1 cellular context compared by ENCODE assay signal in the genomic region with DNA sequence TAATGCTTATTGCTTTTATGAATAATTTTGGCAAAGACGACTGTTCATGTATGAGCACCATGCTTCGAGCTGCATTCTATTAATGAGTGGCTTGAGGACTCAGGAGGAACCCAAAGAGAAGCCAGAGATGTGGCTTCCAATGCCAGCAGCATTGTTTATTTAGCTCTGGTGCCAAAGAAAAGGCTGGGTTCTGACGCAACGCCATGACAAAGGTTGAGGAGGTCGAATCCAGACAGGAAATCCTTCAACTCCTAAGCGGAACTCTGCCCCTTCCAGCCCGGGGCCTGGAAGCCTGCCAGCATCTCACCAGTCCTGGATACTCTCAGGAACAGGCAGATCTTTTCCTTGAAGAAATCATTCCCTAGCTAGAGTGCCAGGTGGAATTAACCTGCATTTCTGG.
TF ChIP-seq lines count a peak whose summit lies in the region.

No MANE protein-coding gene starts in this region.

TF ChIP-seq in GM23338, 12 proteins besides CTCF, POLR2A, EP300 and RAD21 (continued from another document):
- TF ChIP-seq, protein P1, sequence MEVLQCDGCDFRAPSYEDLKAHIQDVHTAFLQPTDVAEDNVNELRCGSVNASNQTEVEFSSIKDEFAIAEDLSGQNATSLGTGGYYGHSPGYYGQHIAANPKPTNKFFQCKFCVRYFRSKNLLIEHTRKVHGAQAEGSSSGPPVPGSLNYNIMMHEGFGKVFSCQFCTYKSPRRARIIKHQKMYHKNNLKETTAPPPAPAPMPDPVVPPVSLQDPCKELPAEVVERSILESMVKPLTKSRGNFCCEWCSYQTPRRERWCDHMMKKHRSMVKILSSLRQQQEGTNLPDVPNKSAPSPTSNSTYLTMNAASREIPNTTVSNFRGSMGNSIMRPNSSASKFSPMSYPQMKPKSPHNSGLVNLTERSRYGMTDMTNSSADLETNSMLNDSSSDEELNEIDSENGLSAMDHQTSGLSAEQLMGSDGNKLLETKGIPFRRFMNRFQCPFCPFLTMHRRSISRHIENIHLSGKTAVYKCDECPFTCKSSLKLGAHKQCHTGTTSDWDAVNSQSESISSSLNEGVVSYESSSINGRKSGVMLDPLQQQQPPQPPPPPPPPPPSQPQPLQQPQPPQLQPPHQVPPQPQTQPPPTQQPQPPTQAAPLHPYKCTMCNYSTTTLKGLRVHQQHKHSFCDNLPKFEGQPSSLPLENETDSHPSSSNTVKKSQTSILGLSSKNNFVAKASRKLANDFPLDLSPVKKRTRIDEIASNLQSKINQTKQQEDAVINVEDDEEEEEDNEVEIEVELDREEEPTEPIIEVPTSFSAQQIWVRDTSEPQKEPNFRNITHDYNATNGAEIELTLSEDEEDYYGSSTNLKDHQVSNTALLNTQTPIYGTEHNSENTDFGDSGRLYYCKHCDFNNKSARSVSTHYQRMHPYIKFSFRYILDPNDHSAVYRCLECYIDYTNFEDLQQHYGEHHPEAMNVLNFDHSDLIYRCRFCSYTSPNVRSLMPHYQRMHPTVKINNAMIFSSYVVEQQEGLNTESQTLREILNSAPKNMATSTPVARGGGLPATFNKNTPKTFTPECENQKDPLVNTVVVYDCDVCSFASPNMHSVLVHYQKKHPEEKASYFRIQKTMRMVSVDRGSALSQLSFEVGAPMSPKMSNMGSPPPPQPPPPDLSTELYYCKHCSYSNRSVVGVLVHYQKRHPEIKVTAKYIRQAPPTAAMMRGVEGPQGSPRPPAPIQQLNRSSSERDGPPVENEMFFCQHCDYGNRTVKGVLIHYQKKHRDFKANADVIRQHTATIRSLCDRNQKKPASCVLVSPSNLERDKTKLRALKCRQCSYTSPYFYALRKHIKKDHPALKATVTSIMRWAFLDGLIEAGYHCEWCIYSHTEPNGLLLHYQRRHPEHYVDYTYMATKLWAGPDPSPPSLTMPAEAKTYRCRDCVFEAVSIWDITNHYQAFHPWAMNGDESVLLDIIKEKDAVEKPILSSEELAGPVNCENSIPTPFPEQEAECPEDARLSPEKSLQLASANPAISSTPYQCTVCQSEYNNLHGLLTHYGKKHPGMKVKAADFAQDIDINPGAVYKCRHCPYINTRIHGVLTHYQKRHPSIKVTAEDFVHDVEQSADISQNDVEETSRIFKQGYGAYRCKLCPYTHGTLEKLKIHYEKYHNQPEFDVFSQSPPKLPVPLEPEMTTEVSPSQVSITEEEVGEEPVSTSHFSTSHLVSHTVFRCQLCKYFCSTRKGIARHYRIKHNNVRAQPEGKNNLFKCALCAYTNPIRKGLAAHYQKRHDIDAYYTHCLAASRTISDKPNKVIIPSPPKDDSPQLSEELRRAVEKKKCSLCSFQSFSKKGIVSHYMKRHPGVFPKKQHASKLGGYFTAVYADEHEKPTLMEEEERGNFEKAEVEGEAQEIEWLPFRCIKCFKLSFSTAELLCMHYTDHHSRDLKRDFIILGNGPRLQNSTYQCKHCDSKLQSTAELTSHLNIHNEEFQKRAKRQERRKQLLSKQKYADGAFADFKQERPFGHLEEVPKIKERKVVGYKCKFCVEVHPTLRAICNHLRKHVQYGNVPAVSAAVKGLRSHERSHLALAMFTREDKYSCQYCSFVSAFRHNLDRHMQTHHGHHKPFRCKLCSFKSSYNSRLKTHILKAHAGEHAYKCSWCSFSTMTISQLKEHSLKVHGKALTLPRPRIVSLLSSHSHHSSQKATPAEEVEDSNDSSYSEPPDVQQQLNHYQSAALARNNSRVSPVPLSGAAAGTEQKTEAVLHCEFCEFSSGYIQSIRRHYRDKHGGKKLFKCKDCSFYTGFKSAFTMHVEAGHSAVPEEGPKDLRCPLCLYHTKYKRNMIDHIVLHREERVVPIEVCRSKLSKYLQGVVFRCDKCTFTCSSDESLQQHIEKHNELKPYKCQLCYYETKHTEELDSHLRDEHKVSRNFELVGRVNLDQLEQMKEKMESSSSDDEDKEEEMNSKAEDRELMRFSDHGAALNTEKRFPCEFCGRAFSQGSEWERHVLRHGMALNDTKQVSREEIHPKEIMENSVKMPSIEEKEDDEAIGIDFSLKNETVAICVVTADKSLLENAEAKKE (CRISPR knock-in tag; IDR thresholded peaks at IDR 0.05) = no peak
- TF ChIP-seq STAT1 (IDR thresholded peaks at IDR 0.05; ENCODE audit: unreplicated experiment) = no peak
- TF ChIP-seq, protein P2, sequence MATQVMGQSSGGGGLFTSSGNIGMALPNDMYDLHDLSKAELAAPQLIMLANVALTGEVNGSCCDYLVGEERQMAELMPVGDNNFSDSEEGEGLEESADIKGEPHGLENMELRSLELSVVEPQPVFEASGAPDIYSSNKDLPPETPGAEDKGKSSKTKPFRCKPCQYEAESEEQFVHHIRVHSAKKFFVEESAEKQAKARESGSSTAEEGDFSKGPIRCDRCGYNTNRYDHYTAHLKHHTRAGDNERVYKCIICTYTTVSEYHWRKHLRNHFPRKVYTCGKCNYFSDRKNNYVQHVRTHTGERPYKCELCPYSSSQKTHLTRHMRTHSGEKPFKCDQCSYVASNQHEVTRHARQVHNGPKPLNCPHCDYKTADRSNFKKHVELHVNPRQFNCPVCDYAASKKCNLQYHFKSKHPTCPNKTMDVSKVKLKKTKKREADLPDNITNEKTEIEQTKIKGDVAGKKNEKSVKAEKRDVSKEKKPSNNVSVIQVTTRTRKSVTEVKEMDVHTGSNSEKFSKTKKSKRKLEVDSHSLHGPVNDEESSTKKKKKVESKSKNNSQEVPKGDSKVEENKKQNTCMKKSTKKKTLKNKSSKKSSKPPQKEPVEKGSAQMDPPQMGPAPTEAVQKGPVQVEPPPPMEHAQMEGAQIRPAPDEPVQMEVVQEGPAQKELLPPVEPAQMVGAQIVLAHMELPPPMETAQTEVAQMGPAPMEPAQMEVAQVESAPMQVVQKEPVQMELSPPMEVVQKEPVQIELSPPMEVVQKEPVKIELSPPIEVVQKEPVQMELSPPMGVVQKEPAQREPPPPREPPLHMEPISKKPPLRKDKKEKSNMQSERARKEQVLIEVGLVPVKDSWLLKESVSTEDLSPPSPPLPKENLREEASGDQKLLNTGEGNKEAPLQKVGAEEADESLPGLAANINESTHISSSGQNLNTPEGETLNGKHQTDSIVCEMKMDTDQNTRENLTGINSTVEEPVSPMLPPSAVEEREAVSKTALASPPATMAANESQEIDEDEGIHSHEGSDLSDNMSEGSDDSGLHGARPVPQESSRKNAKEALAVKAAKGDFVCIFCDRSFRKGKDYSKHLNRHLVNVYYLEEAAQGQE (IDR thresholded peaks at IDR 0.05; ENCODE audit: unreplicated experiment) = no peak
